Comparison of ENCODE assay signal across 1 cellular context in genomic region chr1:207885129-207886032, GRCh38.
A peak's percentile ranks its signal among the peaks of the same experiment; 100 is the strongest.
TF ChIP-seq lines count a peak whose summit lies in the region.

No MANE protein-coding gene starts in this region.

TF ChIP-seq in K562, 482 proteins besides CTCF, POLR2A, EP300 and RAD21 (continued from another document):
- TF ChIP-seq ZBTB9 (CRISPR knock-in tag; IDR thresholded peaks at IDR 0.05) (0 out of 2 replicates have a peak, but pooled peaks have one; percentile 47), ZNF780A (CRISPR knock-in tag; IDR thresholded peaks at IDR 0.05) (no peak), ZNF408 (CRISPR knock-in tag; IDR thresholded peaks at IDR 0.05; ENCODE audit: low read depth) (no peak)
